In genomic region chr7:134547738-134548054, GRCh38 we compare ENCODE assay signal across 1 cellular context.
TF ChIP-seq lines count a peak whose summit lies in the region.

No MANE protein-coding gene starts in this region.

TF ChIP-seq in H1, 55 proteins besides CTCF, POLR2A, EP300 and RAD21 (continued from another document):
- TF ChIP-seq CHD7 (IDR thresholded peaks at IDR 0.05; ENCODE audit: insufficient replicate concordance, low read length) (peak; percentile 9), JUN (IDR thresholded peaks at IDR 0.05; ENCODE audit: low read depth, low read length) (no peak), KDM4A (IDR thresholded peaks at IDR 0.05; ENCODE audit: low read depth, low read length, severe bottlenecking) (peak; percentile 3), TBP (IDR thresholded peaks at IDR 0.05; ENCODE audit: low read depth, low read length) (peak; percentile 5; the same call in 1 of the 2 replicates)
